8 cellular contexts compared by ENCODE assay signal in genomic region chr16:31117384-31118222, GRCh38. TPM values are rescaled to one million over a fixed set of nuclear protein-coding genes. Genes with fewer than 3 reads are reported as not detected.
DNase-seq lines count a peak whose midpoint lies in the region; ATAC-seq, FAIRE-seq and TF ChIP-seq lines count a peak whose summit lies in the region.

TSS of gene KAT8 (plus strand) at chr16:31117664. CDS start at chr16:31117682, 18 bp downstream.

- peaks cover 0 to 32% of the 10 kb centered on the region in 2 donors for H3K36me3 ChIP-seq in adrenal gland (replicated peaks in 1 of 2)
- H3K36me3 ChIP-seq in heart right ventricle, result peaks cover 0 to 45% (median 33%) of the 10 kb centered on the region in 9 donors
- peaks cover 38% of the 10 kb centered on the region for H3K36me3 ChIP-seq in upper lobe of right lung

- H3K27ac ChIP-seq in adrenal gland (peak within 1 kb of the TSS; percentile 92 to 100 (median 99)), heart right ventricle (peak within 1 kb of the TSS; percentile 91 to 98 (median 96)), upper lobe of right lung (peak within 1 kb of the TSS; percentile 90)

- TF ChIP-seq CTCF in adrenal gland (IDR thresholded peaks at IDR 0.05) (peak in 1 of 6 experiments; percentile 6), heart right ventricle (IDR thresholded peaks at IDR 0.05) (no peak), upper lobe of right lung (IDR thresholded peaks at IDR 0.05) (no peak)

- H3K27me3 ChIP-seq in adrenal gland, result no peaks in the 10 kb centered on the region
- no peaks in the 10 kb centered on the region for H3K27me3 ChIP-seq in heart right ventricle
- H3K27me3 ChIP-seq in upper lobe of right lung, result no peaks in the 10 kb centered on the region

- peak; percentile 92 for TF ChIP-seq POLR2A in GM12892 (IDR thresholded peaks at IDR 0.05; ENCODE audit: low read depth, low read length)
- TF ChIP-seq POLR2A in adrenal gland (IDR thresholded peaks at IDR 0.05), result peak; percentile 96 to 97

- intact Hi-C loops in adrenal gland (cut with DNase I), result no loop called here
- intact Hi-C loops in heart right ventricle (cut with DNase I), result loop anchor here in 5 of 10 donors (1.0 to 10.0 kb wide), 4 partner anchors 21 to 337 kb away; partner anchors contain the start of genes ARMC5 (in 1 of the 5) and FUS (in 1 of the 5)
- intact Hi-C loops in posterior vena cava (cut with DNase I), result no loop called here
- intact Hi-C loops in upper lobe of right lung (cut with DNase I), result no loop called here

- ATAC-seq in HG02852 (IDR thresholded peaks at IDR 0.05; ENCODE audit: unreplicated experiment) (peak; percentile 90), heart right ventricle (peak; percentile 93 to 97 (median 94)), upper lobe of right lung (peak; percentile 97)

- peak; percentile 97 for DNase-seq in GM12892 (ENCODE audit: insufficient read length)
- DNase-seq in NCI-H146 (lab: John Stamatoyannopoulos, UW), result peak; percentile 99
- DNase-seq in T-helper 1 cell, result peak; percentile 94 to 98 (median 97)
- DNase-seq in adrenal gland, result peak; percentile 98 to 100 (median 99)
- peak; percentile 98 to 99 for DNase-seq in heart right ventricle
- peak; percentile 99 for DNase-seq in posterior vena cava (ENCODE audit: low spot score)
- peak; percentile 99 for DNase-seq in upper lobe of right lung

- H3K4me3 ChIP-seq in adrenal gland (peak within 1 kb of the TSS in 3 of 4 donors; percentile 16 to 99 (median 84)), heart right ventricle (peak within 1 kb of the TSS; percentile 44 to 87 (median 74)), upper lobe of right lung (peak within 1 kb of the TSS; percentile 54)

- peak; percentile 97 for FAIRE-seq in GM12892 (lab: Jason Lieb, UNC)

- H3K4me1 ChIP-seq in adrenal gland (replicated peaks in 1 of 2) (peaks cover 28 to 34% of the 10 kb centered on the region in 2 donors), heart right ventricle (peaks cover 10 to 62% (median 39%) of the 10 kb centered on the region in 9 donors), upper lobe of right lung (peaks cover 21% of the 10 kb centered on the region)

- H3K9me3 ChIP-seq in adrenal gland (replicated peaks in 1 of 3) (no peaks in the 10 kb centered on the region), heart right ventricle (no peaks in the 10 kb centered on the region), upper lobe of right lung (no peaks in the 10 kb centered on the region)

- 0% methylated on average over 21 to 65 of the region's 68 CpGs for WGBS in adrenal gland, 4 donors
- whole genome bisulfite sequencing in heart right ventricle, 2 donors, result 0 to 1% methylated on average over 60 to 68 of the region's 68 CpGs

RNA-seq across cellular contexts. Expression of gene KAT8, which starts in this region (rescaled TPM):
- polyA plus RNA-seq in GM12892 (2012; ENCODE audit: missing spikeins), result 31.5 TPM
- 10 to 100 TPM; 61.1 to 94.0 (median 86.9) TPM for total RNA-seq in adrenal gland
- polyA plus RNA-seq in adrenal gland, result 100 to 1,000 TPM in 1 of 3 donors, 10 to 100 TPM in 2; 45.0 to 148 (median 97.4) TPM
- 10 to 100 TPM; 51.9 to 79.9 (median 66.0) TPM for total RNA-seq in heart right ventricle
- 100 to 1,000 TPM in 1 of 2 donors, 10 to 100 TPM in 1; 56.3 to 107 TPM for polyA plus RNA-seq in heart right ventricle
- 10 to 100 TPM; 49.9 to 51.3 TPM for total RNA-seq in posterior vena cava
- total RNA-seq in upper lobe of right lung, result 80.4 TPM

Comparison
In these comparisons a context has a peak if more than half of its experiments do, and no peak if none do; other contexts are left out.
1. Peak in every context shown above with its lines: DNase-seq, ATAC-seq, H3K4me3 ChIP-seq and H3K27ac ChIP-seq.